In genomic region chr1:183244466-183244865, GRCh38 we compare ENCODE assay signal across 15 cellular contexts. TPM values are rescaled to one million over a fixed set of nuclear protein-coding genes. Genes with fewer than 3 reads are reported as not detected.
A peak's percentile ranks its signal among the peaks of the same experiment; 100 is the strongest.
DNase-seq lines count a peak whose midpoint lies in the region; FAIRE-seq and TF ChIP-seq lines count a peak whose summit lies in the region.
"Had no signal": no experiment of that assay in that cellular context is flagged by ENCODE, and none has a peak within 500 bp of the region (broad histone marks: within the 10 kb centered on the region; RNA-seq: fewer than 3 reads in every experiment).

No MANE protein-coding gene starts in this region.

- H3K9me3 Mint-ChIP-seq in CD14-positive monocyte (peaks cover 0 to 2% (median 0%) of the 10 kb centered on the region in 7 donors), osteocyte (ENCODE audit: unreplicated experiment) (no peaks in the 10 kb centered on the region), endodermal cell (peaks cover 2% of the 10 kb centered on the region)
- H3K9me3 Mint-ChIP-seq: activated T-cell treated with anti-CD3 and anti-CD28 coated beads, Interleukin-2, amount 50 U/mL, for 4 hours; IgD-negative memory B cell had no signal

- H3K27ac Mint-ChIP-seq in CD14-positive monocyte = peak overlapping the region; percentile 39 to 92 (median 77)
- peak overlapping the region; percentile 63 for H3K27ac Mint-ChIP-seq in osteocyte (ENCODE audit: unreplicated experiment)
- H3K27ac Mint-ChIP-seq in endodermal cell = no peak overlapping the region
- H3K27ac Mint-ChIP-seq: CD4-positive, CD25-positive, alpha-beta regulatory T cell had no signal

- H3K4me1 Mint-ChIP-seq in CD14-positive monocyte = peaks cover 41% of the 10 kb centered on the region
- peaks cover 48% of the 10 kb centered on the region for H3K4me1 Mint-ChIP-seq in osteocyte (ENCODE audit: unreplicated experiment)
- no peaks in the 10 kb centered on the region for H3K4me1 Mint-ChIP-seq in endodermal cell
- H3K4me1 Mint-ChIP-seq: CD4-positive, CD25-positive, alpha-beta regulatory T cell; IgD-negative memory B cell had no signal

- H3K36me3 Mint-ChIP-seq in CD14-positive monocyte = no peaks in the 10 kb centered on the region
- H3K36me3 Mint-ChIP-seq in osteocyte (ENCODE audit: unreplicated experiment) = no peaks in the 10 kb centered on the region
- peaks cover 1% of the 10 kb centered on the region for H3K36me3 Mint-ChIP-seq in endodermal cell (ENCODE audit: low read depth)
- H3K36me3 Mint-ChIP-seq: CD4-positive, CD25-positive, alpha-beta regulatory T cell; IgD-negative memory B cell had no signal

- TF ChIP-seq CTCF in CD14-positive monocyte (IDR thresholded peaks at IDR 0.05) (no peak), osteocyte (IDR thresholded peaks at IDR 0.05) (no peak), D721Med (IDR thresholded peaks at IDR 0.05; ENCODE audit: insufficient read depth, missing control alignments) (no peak), endodermal cell (conservative IDR thresholded peaks at IDR 0.05) (no peak)

- no peak overlapping the region for H3K4me3 ChIP-seq in endodermal cell (ENCODE audit: low read length)

- H3K9ac ChIP-seq in endodermal cell (ENCODE audit: extremely low read depth, low read length, poor library complexity, severe bottlenecking) = no peak overlapping the region
- H3K9ac ChIP-seq: parathyroid adenoma had no signal

- H3K4me3 Mint-ChIP-seq in CD14-positive monocyte (no peak overlapping the region), osteocyte (ENCODE audit: unreplicated experiment) (no peak overlapping the region), endodermal cell (no peak overlapping the region)
- H3K4me3 Mint-ChIP-seq: activated T-cell treated with anti-CD3 and anti-CD28 coated beads, Interleukin-2, amount 50 U/mL, for 4 hours; CD4-positive, CD25-positive, alpha-beta regulatory T cell; IgD-negative memory B cell had no signal

- H3K27ac ChIP-seq in endodermal cell (ENCODE audit: low read depth, low read length) = no peak overlapping the region
- H3K27ac ChIP-seq: parathyroid adenoma had no signal

- H3K27me3 Mint-ChIP-seq in CD14-positive monocyte (ENCODE audit: low read depth in 3 of 3) (peaks cover 2 to 15% (median 3%) of the 10 kb centered on the region in 3 donors), osteocyte (ENCODE audit: unreplicated experiment) (no peaks in the 10 kb centered on the region), endodermal cell (ENCODE audit: insufficient read depth) (peaks cover 98% of the 10 kb centered on the region)

- H3K4me1 ChIP-seq in endodermal cell (ENCODE audit: control insufficient read depth, insufficient read depth, low read length) = no peaks in the 10 kb centered on the region
- H3K4me1 ChIP-seq: parathyroid adenoma had no signal

- H3K9me3 ChIP-seq in endodermal cell (ENCODE audit: control insufficient read depth, low read length) = no peaks in the 10 kb centered on the region

- FAIRE-seq in D721Med (lab: Jason Lieb, UNC) = no peak

- no peaks in the 10 kb centered on the region for H3K36me3 ChIP-seq in endodermal cell (ENCODE audit: control insufficient read depth, insufficient read depth, low read length)

- DNase-seq in CD14-positive monocyte (ENCODE audit: low spot score) (no peak), NOMO-1 treated with DMSO at 0.1 percent for 48 hours (lab: John Stamatoyannopoulos, UW; ENCODE audit: unreplicated experiment) (peak; percentile 25), fibroblast of the conjunctiva (ENCODE audit: low read depth) (peak; percentile 95), osteocyte (ENCODE audit: extremely low spot score, unreplicated experiment) (peak; percentile 87), activated gamma-delta T cell (lab: John Stamatoyannopoulos, UW) (no peak), NCI-H1436 treated with DMSO at 0.1 percent for 48 hours (lab: John Stamatoyannopoulos, UW) (no peak), D721Med (ENCODE audit: insufficient read length, low spot score) (no peak), endodermal cell (no peak)
- DNase-seq: activated T-cell treated with anti-CD3 and anti-CD28 coated beads, Interleukin-2, amount 50 U/mL, for 4 hours; CD4-positive, CD25-positive, alpha-beta regulatory T cell; cortex of kidney; NCI-H774; T1000 had no signal

- intact Hi-C loops in CD14-positive monocyte (cut with micrococcal nuclease) = no loop called here

- 97 to 100% methylated on average over 1 of the region's 1 CpG for WGBS in endodermal cell (ENCODE audit: insufficient coverage in 1 of 2, insufficient read length in 1 of 2), 2 experiments

- H3K27me3 ChIP-seq in endodermal cell (ENCODE audit: control insufficient read depth, insufficient read depth, low read length, poor library complexity, severe bottlenecking) = peaks cover 100% of the 10 kb centered on the region

RNA-seq across cellular contexts. Expression of gene LAMC2, which starts 58.4 kb away (rescaled TPM):
- polyA plus RNA-seq in CD14-positive monocyte = not detected
- total RNA-seq in osteocyte (3.5 and 3.6 TPM in 2 replicates), endodermal cell (1 to 10 TPM; 2.8 to 4.8 TPM)
- polyA plus RNA-seq in endodermal cell (2013, experiment 1 of 2) = 0.82 TPM
- 0.91 TPM for polyA plus RNA-seq in endodermal cell (2013, experiment 2 of 2)
- total RNA-seq: CD4-positive, CD25-positive, alpha-beta regulatory T cell had no signal
- polyA plus RNA-seq: CD4-positive, CD25-positive, alpha-beta regulatory T cell; IgD-negative memory B cell had no signal

Comparison
In these comparisons a context has a peak if more than half of its experiments do, and no peak if none do; other contexts are left out.
1. DNase-seq: peak in NOMO-1 treated with DMSO at 0.1 percent for 48 hours (single experiment), fibroblast of the conjunctiva (single experiment) and osteocyte (single experiment); none in CD14-positive monocyte (single experiment), activated gamma-delta T cell (single experiment), NCI-H1436 treated with DMSO at 0.1 percent for 48 hours (single experiment), D721Med (single experiment) and endodermal cell (single experiment).